Comparison of ENCODE assay signal across 20 cellular contexts in genomic region chr10:92816106-92816505, GRCh38. TPM values are rescaled to one million over a fixed set of nuclear protein-coding genes. Genes with fewer than 3 reads are reported as not detected.
DNase-seq lines count a peak whose midpoint lies in the region; ATAC-seq and TF ChIP-seq lines count a peak whose summit lies in the region.
"Had no signal": no experiment of that assay in that cellular context is flagged by ENCODE, and none has a peak within 500 bp of the region (broad histone marks: within the 10 kb centered on the region; RNA-seq: fewer than 3 reads in every experiment).

No MANE protein-coding gene starts in this region.

- H3K27ac Mint-ChIP-seq in activated T-helper 17 cell treated with anti-CD3 and anti-CD28 coated beads, Interleukin-2, amount 50 U/mL, for 72 hours, result no peak overlapping the region
- H3K27ac Mint-ChIP-seq: GM23338; naive thymus-derived CD4-positive, alpha-beta T cell had no signal

- no peaks in the 10 kb centered on the region for H3K36me3 Mint-ChIP-seq in activated T-helper 17 cell treated with anti-CD3 and anti-CD28 coated beads, Interleukin-2, amount 50 U/mL, for 72 hours (ENCODE audit: low read depth)

- H3K4me1 ChIP-seq in left ventricle myocardium inferior (peaks cover 14% of the 10 kb centered on the region), right atrium auricular region (no peaks in the 10 kb centered on the region)
- H3K4me1 ChIP-seq: esophagus squamous epithelium, lower lobe of right lung had no signal

- DNase-seq in left ventricle myocardium inferior (no peak), right atrium auricular region (ENCODE audit: low spot score) (no peak), glomerular endothelial cell (ENCODE audit: extremely low read depth, low read depth, low spot score) (peak; percentile 100), NCI-H146 (lab: John Stamatoyannopoulos, UW) (no peak)
- DNase-seq: activated effector memory CD4-positive, alpha-beta T cell treated with anti-CD3 and anti-CD28 coated beads, Interleukin-2, amount 50 U/mL, for 16 hours; aorta; esophagus squamous epithelium; GF-D8; lower lobe of right lung; naive thymus-derived CD4-positive, alpha-beta T cell; NCI-H345; stimulated activated naive CD4-positive, alpha-beta T cell; T-helper 2 cell; upper lobe of left lung had no signal

- TF ChIP-seq CTCF in left ventricle myocardium inferior (IDR thresholded peaks at IDR 0.05; ENCODE audit: borderline replicate concordance), result peak; percentile 19
- TF ChIP-seq CTCF in right atrium auricular region (IDR thresholded peaks at IDR 0.05), result no peak

- H3K9me3 Mint-ChIP-seq in activated T-helper 17 cell treated with anti-CD3 and anti-CD28 coated beads, Interleukin-2, amount 50 U/mL, for 72 hours, result no peaks in the 10 kb centered on the region
- H3K9me3 Mint-ChIP-seq: GM23338; naive thymus-derived CD4-positive, alpha-beta T cell had no signal

- H3K27me3 ChIP-seq in left ventricle myocardium inferior (ENCODE audit: low read depth) (no peaks in the 10 kb centered on the region), right atrium auricular region (no peaks in the 10 kb centered on the region)
- H3K27me3 ChIP-seq: upper lobe of left lung had no signal

- no peak overlapping the region for H3K4me3 Mint-ChIP-seq in activated T-helper 17 cell treated with anti-CD3 and anti-CD28 coated beads, Interleukin-2, amount 50 U/mL, for 72 hours
- H3K4me3 Mint-ChIP-seq: GM23338; naive thymus-derived CD4-positive, alpha-beta T cell had no signal

- H3K27me3 Mint-ChIP-seq in activated T-helper 17 cell treated with anti-CD3 and anti-CD28 coated beads, Interleukin-2, amount 50 U/mL, for 72 hours, result peaks cover 12% of the 10 kb centered on the region

- no peaks in the 10 kb centered on the region for H3K4me1 Mint-ChIP-seq in activated T-helper 17 cell treated with anti-CD3 and anti-CD28 coated beads, Interleukin-2, amount 50 U/mL, for 72 hours
- H3K4me1 Mint-ChIP-seq: GM23338; naive thymus-derived CD4-positive, alpha-beta T cell had no signal

- H3K4me3 ChIP-seq in left ventricle myocardium inferior, result no peak overlapping the region
- no peak overlapping the region for H3K4me3 ChIP-seq in right atrium auricular region
- H3K4me3 ChIP-seq: coronary artery, esophagus squamous epithelium, GM23338, lower lobe of right lung, upper lobe of left lung had no signal

- H3K36me3 ChIP-seq in left ventricle myocardium inferior (no peaks in the 10 kb centered on the region), right atrium auricular region (no peaks in the 10 kb centered on the region)
- H3K36me3 ChIP-seq: esophagus squamous epithelium, lower lobe of right lung, upper lobe of left lung had no signal

- H3K9me3 ChIP-seq in left ventricle myocardium inferior (replicated peaks) (no peaks in the 10 kb centered on the region), right atrium auricular region (no peaks in the 10 kb centered on the region)
- H3K9me3 ChIP-seq: esophagus squamous epithelium, lower lobe of right lung, upper lobe of left lung had no signal

- intact Hi-C loops in left ventricle myocardium inferior (cut with micrococcal nuclease), result no loop called here

- H3K27ac ChIP-seq in left ventricle myocardium inferior (replicated peaks) (peak overlapping the region; percentile 1), right atrium auricular region (no peak overlapping the region)
- H3K27ac ChIP-seq: coronary artery, lower lobe of right lung, upper lobe of left lung had no signal

- ATAC-seq in activated T-helper 17 cell treated with anti-CD3 and anti-CD28 coated beads, Interleukin-2, amount 50 U/mL, for 72 hours (replicated peaks), result peak; percentile 28
- ATAC-seq in esophagus mucosa (no peak), HG03196 (IDR thresholded peaks at IDR 0.05; ENCODE audit: unreplicated experiment) (no peak), HG03521 (IDR thresholded peaks at IDR 0.05; ENCODE audit: unreplicated experiment) (no peak)
- ATAC-seq: GM23338; lower lobe of right lung; naive thymus-derived CD4-positive, alpha-beta T cell had no signal

RNA-seq across cellular contexts. Expression of gene EXOC6, which starts 32.2 kb away (rescaled TPM):
- total RNA-seq in left ventricle myocardium inferior (17.2 TPM), right atrium auricular region (10 to 100 TPM in 1 of 2 donors, 1 to 10 TPM in 1; 7.0 to 10.1 TPM), glomerular endothelial cell (21.7 and 37.6 TPM in 2 replicates), esophagus mucosa (3.1 TPM)
- total RNA-seq in activated T-helper 17 cell treated with anti-CD3 and anti-CD28 coated beads, Interleukin-2, amount 50 U/mL, for 72 hours, result 10 to 100 TPM in 1 of 2 donors, 1 to 10 TPM in 1; 9.8 to 12.1 TPM
